ENCODE assay signal across 1 cellular context in genomic region chr11:68683086-68683951, GRCh38.
A peak's percentile ranks its signal among the peaks of the same experiment; 100 is the strongest.
TF ChIP-seq lines count a peak whose summit lies in the region.

No MANE protein-coding gene starts in this region.

TF ChIP-seq in K562, 482 proteins besides CTCF, POLR2A, EP300 and RAD21:
- no peak for TF ChIP-seq ZNF280A (IDR thresholded peaks at IDR 0.05; ENCODE audit: low read depth, partially characterized antibody)
- TF ChIP-seq MAX (CRISPR knock-in tag; IDR thresholded peaks at IDR 0.05) = 0 out of 2 replicates have a peak, but pooled peaks have one; percentile 18
- peak in 1 of 2 experiments; percentile 13 for TF ChIP-seq E2F6 (IDR thresholded peaks at IDR 0.05; ENCODE audit: borderline replicate concordance in 1 of 2, extremely low read depth in 1 of 2, insufficient read depth in 1 of 2, insufficient read length in 1 of 2, low read depth in 1 of 2, low read length in 1 of 2, poor library complexity in 1 of 2, severe bottlenecking in 1 of 2)
